Comparison of ENCODE assay signal across 26 cellular contexts in genomic region chr17:44402564-44403172, GRCh38. TPM values are rescaled to one million over a fixed set of nuclear protein-coding genes. Genes with fewer than 3 reads are reported as not detected.
DNase-seq lines count a peak whose midpoint lies in the region; ATAC-seq and TF ChIP-seq lines count a peak whose summit lies in the region.
"Had no signal": no experiment of that assay in that cellular context is flagged by ENCODE, and none has a peak within 500 bp of the region (broad histone marks: within the 10 kb centered on the region; RNA-seq: fewer than 3 reads in every experiment).

No MANE protein-coding gene starts in this region.

- H3K4me3 Mint-ChIP-seq in activated CD8-positive, alpha-beta T cell treated with anti-CD3 and anti-CD28 coated beads, Interleukin-2, amount 10 ng/mL, durations not matched to agents 7 days and 5 days: no peak overlapping the region
- no peak overlapping the region for H3K4me3 Mint-ChIP-seq in activated CD8-positive, alpha-beta T cell treated with anti-CD3 and anti-CD28 coated beads for 36 hours
- H3K4me3 Mint-ChIP-seq in immature natural killer cell: peak overlapping the region in 1 of 5 donors; percentile 2
- H3K4me3 Mint-ChIP-seq: activated naive CD8-positive, alpha-beta T cell; brain; type B pancreatic cell had no signal

- TF ChIP-seq CTCF in activated CD8-positive, alpha-beta T cell treated with anti-CD3 and anti-CD28 coated beads for 36 hours (IDR thresholded peaks at IDR 0.05): no peak
- no peak for TF ChIP-seq CTCF in GM10248 (IDR thresholded peaks at IDR 0.05; ENCODE audit: control extremely low read depth, extremely low read depth, low read depth, missing control alignments)

- CTCF ChIA-PET in activated CD8-positive, alpha-beta T cell treated with anti-CD3 and anti-CD28 coated beads, Interleukin-2, amount 10 ng/mL, durations not matched to agents 7 days and 5 days (lab: Charles Lee): no interaction called here
- CTCF ChIA-PET in activated CD8-positive, alpha-beta T cell treated with anti-CD3 and anti-CD28 coated beads for 36 hours (lab: Charles Lee): interaction anchor here (1.2 to 1.5 kb wide), 2 partner anchors 119 to 121 kb away, joined by 3 to 4 read pairs; no protein-coding TSS in a partner anchor
- CTCF ChIA-PET in GM10248 (lab: Yijun Ruan, JAX): interaction anchor here (1.0 to 7.9 kb wide), 2 partner anchors 13 to 120 kb away, joined by 3 to 72 read pairs; no protein-coding TSS in a partner anchor

- peaks cover 42% of the 10 kb centered on the region for H3K36me3 Mint-ChIP-seq in activated CD8-positive, alpha-beta T cell treated with anti-CD3 and anti-CD28 coated beads, Interleukin-2, amount 10 ng/mL, durations not matched to agents 7 days and 5 days (ENCODE audit: low read depth)
- peaks cover 29% of the 10 kb centered on the region for H3K36me3 Mint-ChIP-seq in activated CD8-positive, alpha-beta T cell treated with anti-CD3 and anti-CD28 coated beads for 36 hours (ENCODE audit: low read depth)
- H3K36me3 Mint-ChIP-seq in immature natural killer cell: peaks cover 22 to 33% (median 32%) of the 10 kb centered on the region in 3 donors

- ATAC-seq in activated CD8-positive, alpha-beta T cell treated with anti-CD3 and anti-CD28 coated beads, Interleukin-2, amount 10 ng/mL, durations not matched to agents 7 days and 5 days: peak; percentile 44
- ATAC-seq in activated CD8-positive, alpha-beta T cell treated with anti-CD3 and anti-CD28 coated beads for 36 hours: no peak
- ATAC-seq in GM18873 (IDR thresholded peaks at IDR 0.05; ENCODE audit: low FRiP score, unreplicated experiment): peak; percentile 55
- ATAC-seq in HG03175 (IDR thresholded peaks at IDR 0.05; ENCODE audit: unreplicated experiment): peak; percentile 46
- no peak for ATAC-seq in HG02840 (IDR thresholded peaks at IDR 0.05; ENCODE audit: low FRiP score, unreplicated experiment)
- ATAC-seq: sciatic nerve had no signal

- H3K27me3 Mint-ChIP-seq in activated CD8-positive, alpha-beta T cell treated with anti-CD3 and anti-CD28 coated beads, Interleukin-2, amount 10 ng/mL, durations not matched to agents 7 days and 5 days (ENCODE audit: low read depth): no peaks in the 10 kb centered on the region
- H3K27me3 Mint-ChIP-seq in activated CD8-positive, alpha-beta T cell treated with anti-CD3 and anti-CD28 coated beads for 36 hours: no peaks in the 10 kb centered on the region
- peaks cover 0 to 14% (median 9%) of the 10 kb centered on the region in 3 donors for H3K27me3 Mint-ChIP-seq in immature natural killer cell (ENCODE audit: low read depth in 3 of 3)
- H3K27me3 Mint-ChIP-seq: activated naive CD8-positive, alpha-beta T cell; brain; type B pancreatic cell had no signal

- no peaks in the 10 kb centered on the region for H3K9me3 Mint-ChIP-seq in activated CD8-positive, alpha-beta T cell treated with anti-CD3 and anti-CD28 coated beads, Interleukin-2, amount 10 ng/mL, durations not matched to agents 7 days and 5 days (ENCODE audit: insufficient read depth)
- no peaks in the 10 kb centered on the region for H3K9me3 Mint-ChIP-seq in activated CD8-positive, alpha-beta T cell treated with anti-CD3 and anti-CD28 coated beads for 36 hours
- H3K9me3 Mint-ChIP-seq in immature natural killer cell: no peaks in the 10 kb centered on the region
- H3K9me3 Mint-ChIP-seq: type B pancreatic cell had no signal

- intact Hi-C loops in activated CD8-positive, alpha-beta T cell treated with anti-CD3 and anti-CD28 coated beads for 36 hours (cut with micrococcal nuclease): no loop called here

- no peak for DNase-seq in activated CD8-positive, alpha-beta T cell treated with anti-CD3 and anti-CD28 coated beads, Interleukin-2, amount 10 ng/mL, durations not matched to agents 7 days and 5 days
- no peak for DNase-seq in activated CD8-positive, alpha-beta T cell treated with anti-CD3 and anti-CD28 coated beads for 36 hours
- no peak for DNase-seq in immature natural killer cell
- no peak for DNase-seq in KBM-7
- DNase-seq in GM10248 (ENCODE audit: extremely low spot score): no peak
- DNase-seq: activated CD4-positive, CD25-positive, alpha-beta regulatory T cell; cortex of kidney; DMS 273 treated with DMSO at 0.1 percent for 48 hours; foreskin fibroblast; GDM1; GM23248; MV-4-11; NCI-H2081; NCI-H524; Right ventricle myocardium superior; stomach had no signal

- POLR2A ChIA-PET in activated CD8-positive, alpha-beta T cell treated with anti-CD3 and anti-CD28 coated beads, Interleukin-2, amount 10 ng/mL, durations not matched to agents 7 days and 5 days (lab: Charles Lee): interaction anchor here (0.6 kb wide), 1 partner anchor 189 kb away, joined by 4 read pairs; no protein-coding TSS in a partner anchor
- POLR2A ChIA-PET in activated CD8-positive, alpha-beta T cell treated with anti-CD3 and anti-CD28 coated beads for 36 hours (lab: Charles Lee): no interaction called here
- POLR2A ChIA-PET in GM10248 (lab: Yijun Ruan, JAX): no interaction called here

- no peak overlapping the region for H3K27ac Mint-ChIP-seq in activated CD8-positive, alpha-beta T cell treated with anti-CD3 and anti-CD28 coated beads, Interleukin-2, amount 10 ng/mL, durations not matched to agents 7 days and 5 days
- H3K27ac Mint-ChIP-seq in activated CD8-positive, alpha-beta T cell treated with anti-CD3 and anti-CD28 coated beads for 36 hours: no peak overlapping the region
- H3K27ac Mint-ChIP-seq in immature natural killer cell: peak overlapping the region; percentile 36 to 68 (median 51)
- H3K27ac Mint-ChIP-seq: activated naive CD8-positive, alpha-beta T cell; brain; type B pancreatic cell had no signal

- in situ Hi-C loops in KBM-7 (cut with MboI; ENCODE audit: low pct_unique_long_range_greater_than_20kb, low sequenced_read_pairs): no loop called here

- peaks cover 14% of the 10 kb centered on the region for H3K4me1 Mint-ChIP-seq in activated CD8-positive, alpha-beta T cell treated with anti-CD3 and anti-CD28 coated beads, Interleukin-2, amount 10 ng/mL, durations not matched to agents 7 days and 5 days (ENCODE audit: low read depth)
- H3K4me1 Mint-ChIP-seq in activated CD8-positive, alpha-beta T cell treated with anti-CD3 and anti-CD28 coated beads for 36 hours (ENCODE audit: low read depth): peaks cover 4% of the 10 kb centered on the region
- H3K4me1 Mint-ChIP-seq in immature natural killer cell: peaks cover 24 to 36% of the 10 kb centered on the region in 2 donors
- H3K4me1 Mint-ChIP-seq: brain had no signal

RNA-seq across cellular contexts. Expression of gene ITGA2B, which starts 13.2 kb away (rescaled TPM):
- total RNA-seq in activated CD8-positive, alpha-beta T cell treated with anti-CD3 and anti-CD28 coated beads, Interleukin-2, amount 10 ng/mL, durations not matched to agents 7 days and 5 days: under 1 TPM; 0.39 to 0.82 TPM
- 1 to 10 TPM; 1.1 to 1.7 TPM for total RNA-seq in activated CD8-positive, alpha-beta T cell treated with anti-CD3 and anti-CD28 coated beads for 36 hours
- polyA plus RNA-seq in immature natural killer cell: 1 to 10 TPM; 1.9 to 9.3 (median 2.8) TPM
- total RNA-seq: GM23248, myocyte, osteoblast had no signal
- polyA plus RNA-seq: GM23248, keratinocyte had no signal

RNA-seq across cellular contexts. Expression of gene FAM171A2, which starts 39.0 kb away (rescaled TPM):
- under 1 TPM; 0.37 to 0.45 TPM for total RNA-seq in activated CD8-positive, alpha-beta T cell treated with anti-CD3 and anti-CD28 coated beads, Interleukin-2, amount 10 ng/mL, durations not matched to agents 7 days and 5 days
- total RNA-seq in activated CD8-positive, alpha-beta T cell treated with anti-CD3 and anti-CD28 coated beads for 36 hours: under 1 TPM; 0.43 to 0.78 TPM
- polyA plus RNA-seq in immature natural killer cell: under 1 TPM in 1 of 3 donors, not detected in 2; 0.07 TPM

RNA-seq across cellular contexts. Expression of gene GRN, which starts 57.6 kb away (rescaled TPM):
- total RNA-seq in activated CD8-positive, alpha-beta T cell treated with anti-CD3 and anti-CD28 coated beads, Interleukin-2, amount 10 ng/mL, durations not matched to agents 7 days and 5 days: 10 to 100 TPM; 45.6 to 46.7 TPM
- 10 to 100 TPM; 34.8 to 35.5 TPM for total RNA-seq in activated CD8-positive, alpha-beta T cell treated with anti-CD3 and anti-CD28 coated beads for 36 hours
- polyA plus RNA-seq in immature natural killer cell: 100 to 1,000 TPM in 1 of 3 donors, 10 to 100 TPM in 2; 50.9 to 103 (median 73.3) TPM

Comparison
In these comparisons a context has a peak if more than half of its experiments do, and no peak if none do; other contexts are left out.
1. ATAC-seq: peak in activated CD8-positive, alpha-beta T cell treated with anti-CD3 and anti-CD28 coated beads, Interleukin-2, amount 10 ng/mL, durations not matched to agents 7 days and 5 days (single experiment), GM18873 (single experiment) and HG03175 (single experiment); none in activated CD8-positive, alpha-beta T cell treated with anti-CD3 and anti-CD28 coated beads for 36 hours (single experiment) and HG02840 (single experiment).
2. H3K27ac Mint-ChIP-seq: peak in immature natural killer cell (6 of 6); none in activated CD8-positive, alpha-beta T cell treated with anti-CD3 and anti-CD28 coated beads, Interleukin-2, amount 10 ng/mL, durations not matched to agents 7 days and 5 days (single experiment) and activated CD8-positive, alpha-beta T cell treated with anti-CD3 and anti-CD28 coated beads for 36 hours (single experiment).